ENCODE assay signal across 11 cellular contexts in the genomic region with DNA sequence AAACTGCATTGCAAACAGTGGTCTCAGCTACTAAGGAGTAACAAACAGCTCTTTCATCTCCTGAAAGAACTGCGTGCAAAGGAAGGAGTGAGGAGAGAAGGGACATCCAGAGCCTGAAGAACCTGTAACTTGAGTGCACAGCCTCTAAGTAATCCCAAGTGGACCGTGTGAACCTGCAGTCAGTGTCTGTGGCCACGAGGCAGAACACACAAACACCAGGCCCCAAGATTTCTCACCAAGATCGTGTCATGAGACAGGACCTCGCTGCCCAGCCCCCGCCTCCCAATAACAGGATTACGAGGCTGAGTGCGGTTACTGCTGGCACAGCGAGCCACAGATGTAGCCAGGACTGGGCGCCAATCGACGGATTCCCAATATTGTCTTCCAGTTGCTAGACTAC.
DNase-seq lines count a peak whose midpoint lies in the region; ATAC-seq, FAIRE-seq and TF ChIP-seq lines count a peak whose summit lies in the region.
"Had no signal": no experiment of that assay in that cellular context is flagged by ENCODE, and none has a peak within 500 bp of the region (broad histone marks: within the 10 kb centered on the region; RNA-seq: fewer than 3 reads in every experiment).

No MANE protein-coding gene starts in this region.

- H4K8ac ChIP-seq in trophoblast cell (ENCODE audit: low read depth, low read length), result peak overlapping the region; percentile 62

- DNase-seq in AG09309 (ENCODE audit: low read depth) (peak; percentile 1), amygdala (lab: John Stamatoyannopoulos, UW) (peak in 45 of 56 donors; percentile 10 to 77 (median 45)), head of caudate nucleus (peak; percentile 27 to 88 (median 62)), trophoblast cell (no peak), GM19239 (ENCODE audit: insufficient read length, low spot score) (no peak), NCI-H187 (lab: John Stamatoyannopoulos, UW) (no peak)
- DNase-seq: CD4-positive, CD25-positive, alpha-beta regulatory T cell had no signal

- peak overlapping the region; percentile 97 for H2BK12ac ChIP-seq in trophoblast cell (ENCODE audit: low read length)

- no peak overlapping the region for H3K4me3 ChIP-seq in AG09309 (ENCODE audit: control insufficient read depth, low read depth, low read length)
- H3K4me3 ChIP-seq in trophoblast cell (ENCODE audit: low read depth, low read length), result no peak overlapping the region

- intact Hi-C loops in head of caudate nucleus (cut with DNase I), result no loop called here

- no peak overlapping the region for H3K23ac ChIP-seq in trophoblast cell (ENCODE audit: low read length)

- peak overlapping the region; percentile 54 for H3K27ac ChIP-seq in trophoblast cell (ENCODE audit: low read depth, low read length)
- H3K27ac ChIP-seq: neutrophil had no signal

- no peak for TF ChIP-seq CTCF in AG09309 (IDR thresholded peaks at IDR 0.05; ENCODE audit: control insufficient read depth, insufficient read depth, low read depth, low read length, missing control alignments)

- no peak overlapping the region for H3K4me2 ChIP-seq in trophoblast cell (ENCODE audit: low read length)

- peak overlapping the region; percentile 67 for H2BK5ac ChIP-seq in trophoblast cell (ENCODE audit: low read depth, low read length, poor library complexity)

- peaks cover 38 to 42% of the 10 kb centered on the region in 2 experiments for H3K4me1 ChIP-seq in trophoblast cell (ENCODE audit: control insufficient read depth in 1 of 2, insufficient read depth in 2 of 2, low read length in 2 of 2)

- H3K9me3 ChIP-seq in trophoblast cell (ENCODE audit: insufficient read depth, low read depth, low read length), result no peaks in the 10 kb centered on the region
- H3K9me3 ChIP-seq: neutrophil had no signal

- peak overlapping the region; percentile 34 for H3K18ac ChIP-seq in trophoblast cell (ENCODE audit: low read length)

- peaks cover 6% of the 10 kb centered on the region for H3K79me2 ChIP-seq in trophoblast cell (ENCODE audit: control insufficient read depth, insufficient read depth, low read length, poor library complexity)

- WGBS in trophoblast cell (ENCODE audit: extremely low coverage, insufficient coverage, insufficient read length), result no CpG with 5 or more reads among the region's 12 CpGs

- H2BK120ac ChIP-seq in trophoblast cell (ENCODE audit: insufficient read depth, low read length, poor library complexity), result peak overlapping the region; percentile 84

- no peak for FAIRE-seq in GM19239 (lab: Jason Lieb, UNC)

- ATAC-seq in HG03521 (IDR thresholded peaks at IDR 0.05; ENCODE audit: unreplicated experiment), result no peak
- no peak for ATAC-seq in HG02884 (IDR thresholded peaks at IDR 0.05; ENCODE audit: unreplicated experiment)
- ATAC-seq: HCT116 had no signal

- peak overlapping the region; percentile 67 for H2AK5ac ChIP-seq in trophoblast cell (ENCODE audit: low read length)

- no peak overlapping the region for H4K12ac ChIP-seq in trophoblast cell (ENCODE audit: low read depth, low read length)

- peak overlapping the region; percentile 17 for H3K4ac ChIP-seq in trophoblast cell (ENCODE audit: low read depth, low read length)

- peak overlapping the region; percentile 91 for H4K91ac ChIP-seq in trophoblast cell (ENCODE audit: low read depth, low read length)

- H3K79me1 ChIP-seq in trophoblast cell (ENCODE audit: low read length), result peaks cover 45% of the 10 kb centered on the region

- H3K14ac ChIP-seq in trophoblast cell (ENCODE audit: low read length), result peak overlapping the region; percentile 76

- peak overlapping the region; percentile 24 for H2AFZ ChIP-seq in trophoblast cell (ENCODE audit: insufficient read depth, low read length, poor library complexity)

- no peaks in the 10 kb centered on the region for H3K36me3 ChIP-seq in trophoblast cell (ENCODE audit: control insufficient read depth in 1 of 2, insufficient read depth in 2 of 2, low read length in 2 of 2)
- H3K36me3 ChIP-seq: neutrophil had no signal

- H3K9ac ChIP-seq in trophoblast cell (ENCODE audit: low read length), result no peak overlapping the region

- no peaks in the 10 kb centered on the region for H3K27me3 ChIP-seq in trophoblast cell (ENCODE audit: insufficient read depth, low read length)
- H3K27me3 ChIP-seq: neutrophil had no signal

Comparison
In these comparisons a context has a peak if more than half of its experiments do, and no peak if none do; other contexts are left out.
1. DNase-seq: peak in AG09309 (single experiment), amygdala (45 of 56) and head of caudate nucleus (42 of 42); none in trophoblast cell (0 of 2), GM19239 (single experiment) and NCI-H187 (0 of 2).